Comparison of ENCODE assay signal across 25 cellular contexts in genomic region chr2:180370476-180371205, GRCh38.
A peak's percentile ranks its signal among the peaks of the same experiment; 100 is the strongest.
DNase-seq lines count a peak whose midpoint lies in the region; TF ChIP-seq lines count a peak whose summit lies in the region.
"Had no signal": no experiment of that assay in that cellular context is flagged by ENCODE, and none has a peak within 500 bp of the region (broad histone marks: within the 10 kb centered on the region; RNA-seq: fewer than 3 reads in every experiment).

No MANE protein-coding gene starts in this region.

- H3K36me3 ChIP-seq in HAP-1 (replicated peaks) (no peaks in the 10 kb centered on the region), SJCRH30 (no peaks in the 10 kb centered on the region), brain microvascular endothelial cell (replicated peaks) (no peaks in the 10 kb centered on the region), sigmoid colon (no peaks in the 10 kb centered on the region)
- H3K36me3 ChIP-seq: BLaER1 treated with 17β-estradiol and CSF1 and Interleukin-3, amounts not matched to agents 10 nM and 100 nM had no signal

- H3K9me3 Mint-ChIP-seq in nephron, result no peaks in the 10 kb centered on the region
- H3K9me3 Mint-ChIP-seq: CD4-positive, alpha-beta T cell; T-cell had no signal

- peaks cover 16% of the 10 kb centered on the region for H3K4me1 ChIP-seq in HAP-1
- H3K4me1 ChIP-seq in SJCRH30, result peaks cover 49% of the 10 kb centered on the region
- H3K4me1 ChIP-seq in sigmoid colon, result peaks cover 0 to 32% (median 24%) of the 10 kb centered on the region in 4 donors
- H3K4me1 ChIP-seq: A549; BLaER1 treated with 17β-estradiol and CSF1 and Interleukin-3, amounts not matched to agents 10 nM and 100 nM had no signal

- H3K27ac Mint-ChIP-seq in nephron, result peak overlapping the region; percentile 22 to 76 (median 59)
- H3K27ac Mint-ChIP-seq: CD4-positive, alpha-beta T cell; T-cell had no signal

- peaks cover 66% of the 10 kb centered on the region for H3K4me1 Mint-ChIP-seq in nephron
- H3K4me1 Mint-ChIP-seq: T-cell had no signal

- H3K9me3 ChIP-seq in HAP-1 (no peaks in the 10 kb centered on the region), SJCRH30 (replicated peaks) (no peaks in the 10 kb centered on the region), sigmoid colon (no peaks in the 10 kb centered on the region)
- H3K9me3 ChIP-seq: A549; BLaER1 treated with 17β-estradiol and CSF1 and Interleukin-3, amounts not matched to agents 10 nM and 100 nM had no signal

- TF ChIP-seq EP300 in sigmoid colon (IDR thresholded peaks at IDR 0.05), result no peak

- peak overlapping the region; percentile 67 for H3K27ac ChIP-seq in SJCRH30
- H3K27ac ChIP-seq in brain microvascular endothelial cell, result no peak overlapping the region
- no peak overlapping the region for H3K27ac ChIP-seq in sigmoid colon
- H3K27ac ChIP-seq: A549; BLaER1 treated with 17β-estradiol and CSF1 and Interleukin-3, amounts not matched to agents 10 nM and 100 nM had no signal

- peak overlapping the region in 1 of 3 experiments; percentile 4 for H3K4me3 Mint-ChIP-seq in nephron
- H3K4me3 Mint-ChIP-seq: CD4-positive, alpha-beta T cell; T-cell had no signal

- intact Hi-C loops in sigmoid colon (cut with DNase I), result no loop called here

- H3K36me3 Mint-ChIP-seq in nephron (ENCODE audit: low read depth), result no peaks in the 10 kb centered on the region
- H3K36me3 Mint-ChIP-seq: T-cell had no signal

- no peaks in the 10 kb centered on the region for H3K27me3 Mint-ChIP-seq in nephron (ENCODE audit: low read depth)
- H3K27me3 Mint-ChIP-seq: CD4-positive, alpha-beta T cell; T-cell had no signal

- DNase-seq in HAP-1 (ENCODE audit: low spot score in 2 of 2) (peak; percentile 31 to 93), SJCRH30 (peak; percentile 48 to 72), fibroblast of peridontal ligament (ENCODE audit: extremely low read depth) (peak; percentile 36), H4 (ENCODE audit: low spot score) (no peak), brain microvascular endothelial cell (no peak), sigmoid colon (no peak), NCI-H1694 treated with DMSO at 0.1 percent for 48 hours (lab: John Stamatoyannopoulos, UW) (no peak)
- DNase-seq: AML-193; CD4-positive, alpha-beta T cell; DMS53; Kasumi-1; NCI-H1092; NCI-H1417 treated with DMSO at 0.1 percent for 48 hours; NCI-H187; NCI-H2081 treated with DMSO at 0.1 percent for 48 hours; NCI-H2171 treated with DMSO at 0.1 percent for 48 hours; NCI-H345; NCI-H524; NCI-H748 treated with DMSO at 0.1 percent for 48 hours; PC-3; T-cell had no signal

- H3K4me3 ChIP-seq in HAP-1 (no peak overlapping the region), SJCRH30 (no peak overlapping the region), brain microvascular endothelial cell (ENCODE audit: low read depth, low read length) (no peak overlapping the region), sigmoid colon (no peak overlapping the region)
- H3K4me3 ChIP-seq: A549; BLaER1 treated with 17β-estradiol and CSF1 and Interleukin-3, amounts not matched to agents 10 nM and 100 nM; K562 had no signal

- whole genome bisulfite sequencing in sigmoid colon, 2 donors, result 83 to 84% methylated on average over 2 of the region's 2 CpGs

- no peak for TF ChIP-seq POLR2A in sigmoid colon (IDR thresholded peaks at IDR 0.05)

- H3K27me3 ChIP-seq in HAP-1 (ENCODE audit: low read depth) (no peaks in the 10 kb centered on the region), SJCRH30 (no peaks in the 10 kb centered on the region), brain microvascular endothelial cell (replicated peaks) (no peaks in the 10 kb centered on the region), sigmoid colon (no peaks in the 10 kb centered on the region)
- H3K27me3 ChIP-seq: BLaER1 treated with 17β-estradiol and CSF1 and Interleukin-3, amounts not matched to agents 10 nM and 100 nM had no signal

- in situ Hi-C loops in HAP-1 (cut with MboI; ENCODE audit: low sequenced_read_pairs) (no loop called here), brain microvascular endothelial cell (cut with HindIII; ENCODE audit: low pct_ligation_motif_present, low sequenced_read_pairs) (no loop called here)

- TF ChIP-seq CTCF in nephron (IDR thresholded peaks at IDR 0.05; ENCODE audit: unreplicated experiment in 3 of 3) (no peak), brain microvascular endothelial cell (IDR thresholded peaks at IDR 0.05; ENCODE audit: low read depth, low read length, missing control alignments) (no peak), sigmoid colon (IDR thresholded peaks at IDR 0.05) (no peak)

Comparison
In these comparisons a context has a peak if more than half of its experiments do, and no peak if none do; other contexts are left out.
1. DNase-seq: peak in HAP-1 (2 of 2), SJCRH30 (2 of 2) and fibroblast of peridontal ligament (single experiment); none in H4 (single experiment), brain microvascular endothelial cell (single experiment), sigmoid colon (single experiment) and NCI-H1694 treated with DMSO at 0.1 percent for 48 hours (single experiment).